ENCODE assay signal across 23 cellular contexts in genomic region chr20:15205719-15206118, GRCh38.
DNase-seq lines count a peak whose midpoint lies in the region; ATAC-seq, FAIRE-seq and TF ChIP-seq lines count a peak whose summit lies in the region.
"Had no signal": no experiment of that assay in that cellular context is flagged by ENCODE, and none has a peak within 500 bp of the region (broad histone marks: within the 10 kb centered on the region; RNA-seq: fewer than 3 reads in every experiment).

No MANE protein-coding gene starts in this region.

- no peaks in the 10 kb centered on the region for H4K20me1 ChIP-seq in keratinocyte (ENCODE audit: control insufficient read depth, extremely low read depth, insufficient read depth, low read length)
- H4K20me1 ChIP-seq: BLaER1 treated with 17β-estradiol and CSF1 and Interleukin-3, amounts not matched to agents 10 nM and 100 nM had no signal

- H3K9ac ChIP-seq in keratinocyte (ENCODE audit: control insufficient read depth, extremely low read depth, insufficient read depth, low read length), result no peak overlapping the region
- H3K9ac ChIP-seq: BLaER1 treated with 17β-estradiol and CSF1 and Interleukin-3, amounts not matched to agents 10 nM and 100 nM had no signal

- no peak overlapping the region for H3K27ac ChIP-seq in keratinocyte (ENCODE audit: control insufficient read depth, insufficient read depth, low read length)
- H3K27ac ChIP-seq: BLaER1 treated with 17β-estradiol and CSF1 and Interleukin-3, amounts not matched to agents 10 nM and 100 nM; HL-60; PC-9 had no signal

- H3K36me3 ChIP-seq in keratinocyte (ENCODE audit: control insufficient read depth in 2 of 2, extremely low read depth in 1 of 2, insufficient read depth in 2 of 2, low read length in 2 of 2), result no peaks in the 10 kb centered on the region
- H3K36me3 ChIP-seq: BLaER1 treated with 17β-estradiol and CSF1 and Interleukin-3, amounts not matched to agents 10 nM and 100 nM had no signal

- H3K9me3 Mint-ChIP-seq in type B pancreatic cell, result no peaks in the 10 kb centered on the region

- TF ChIP-seq CTCF in AG10803 (conservative IDR thresholded peaks at IDR 0.05; ENCODE audit: low read length), result no peak
- no peak for TF ChIP-seq CTCF in keratinocyte (optimal IDR thresholded peaks at IDR 0.05 in 1 of 3, IDR thresholded peaks at IDR 0.05 in 1 of 3, conservative IDR thresholded peaks at IDR 0.05 in 1 of 3; ENCODE audit: extremely low read depth in 1 of 3, insufficient read depth in 2 of 3, low read length in 3 of 3)
- TF ChIP-seq CTCF in type B pancreatic cell (conservative IDR thresholded peaks at IDR 0.05), result no peak

- H3K4me3 Mint-ChIP-seq in type B pancreatic cell, result no peak overlapping the region
- H3K4me3 Mint-ChIP-seq: CD8-positive, alpha-beta T cell had no signal

- H3K4me3 ChIP-seq in AG10803 (ENCODE audit: low read length) (no peak overlapping the region), keratinocyte (ENCODE audit: control insufficient read depth in 2 of 3, extremely low read depth in 1 of 3, insufficient read depth in 2 of 3, low read depth in 1 of 3, low read length in 3 of 3) (no peak overlapping the region)
- H3K4me3 ChIP-seq: BLaER1 treated with 17β-estradiol and CSF1 and Interleukin-3, amounts not matched to agents 10 nM and 100 nM; PC-9 had no signal

- no peaks in the 10 kb centered on the region for H3K36me3 Mint-ChIP-seq in type B pancreatic cell
- H3K36me3 Mint-ChIP-seq: CD8-positive, alpha-beta T cell had no signal

- ATAC-seq in SK-N-SH treated with all-trans-retinoic acid at 6 μM for 48 hours, result peak; percentile 63
- ATAC-seq: CD8-positive, alpha-beta T cell had no signal

- dilution Hi-C loops in keratinocyte (cut with MboI; ENCODE audit: extremely low pct_ligation_motif_present, low sequenced_read_pairs), result no loop called here

- no peaks in the 10 kb centered on the region for H3K4me1 ChIP-seq in keratinocyte (ENCODE audit: control insufficient read depth, extremely low read depth, insufficient read depth, low read length)
- H3K4me1 ChIP-seq: BLaER1 treated with 17β-estradiol and CSF1 and Interleukin-3, amounts not matched to agents 10 nM and 100 nM had no signal

- no peak overlapping the region for H2AFZ ChIP-seq in keratinocyte (ENCODE audit: control insufficient read depth, low read length)
- H2AFZ ChIP-seq: PC-9 had no signal

- no peaks in the 10 kb centered on the region for H3K79me2 ChIP-seq in keratinocyte (ENCODE audit: control insufficient read depth, insufficient read depth, low read length)

- no peak overlapping the region for H3K27ac Mint-ChIP-seq in type B pancreatic cell
- H3K27ac Mint-ChIP-seq: CD8-positive, alpha-beta T cell had no signal

- DNase-seq in AG10803 (ENCODE audit: low read depth) (peak; percentile 3), LHCN-M2 (ENCODE audit: low read depth) (peak; percentile 17), keratinocyte (ENCODE audit: low read depth, low spot score) (no peak), cortex of kidney (lab: John Stamatoyannopoulos, UW) (no peak), type B pancreatic cell (ENCODE audit: extremely low spot score, unreplicated experiment) (no peak), NCI-H1105 treated with DMSO at 0.1 percent for 48 hours (lab: John Stamatoyannopoulos, UW) (no peak)
- DNase-seq in activated CD4-positive, alpha-beta T cell treated with anti-CD3 and anti-CD28 coated beads for 4 hours, result no peak
- DNase-seq: Calu3; CD8-positive, alpha-beta T cell; DMS53; GF-D8; KBM-7; NCI-H1092 treated with DMSO at 0.1 percent for 48 hours; NCI-H1694 treated with DMSO at 0.1 percent for 48 hours; NCI-H510A; NCI-H748 treated with DMSO at 0.1 percent for 48 hours; PC-9; RPMI8226; SHP77 had no signal

- no peaks in the 10 kb centered on the region for H3K9me1 ChIP-seq in keratinocyte (ENCODE audit: control insufficient read depth, extremely low read depth, insufficient read depth, low read length)

- H3K27me3 Mint-ChIP-seq in type B pancreatic cell, result no peaks in the 10 kb centered on the region

- peak; percentile 58 for FAIRE-seq in keratinocyte (lab: Jason Lieb, UNC)
- FAIRE-seq: H54 had no signal

- H3K27me3 ChIP-seq in keratinocyte (ENCODE audit: control insufficient read depth, extremely low read depth, insufficient read depth, low read length), result no peaks in the 10 kb centered on the region
- H3K27me3 ChIP-seq: BLaER1 treated with 17β-estradiol and CSF1 and Interleukin-3, amounts not matched to agents 10 nM and 100 nM had no signal

- H3K4me2 ChIP-seq in keratinocyte (ENCODE audit: control insufficient read depth, extremely low read depth, insufficient read depth, low read depth, low read length), result no peak overlapping the region
- H3K4me2 ChIP-seq: BLaER1 treated with 17β-estradiol and CSF1 and Interleukin-3, amounts not matched to agents 10 nM and 100 nM; PC-9 had no signal

- H3K4me1 Mint-ChIP-seq in type B pancreatic cell (ENCODE audit: unreplicated experiment), result no peaks in the 10 kb centered on the region

- no peaks in the 10 kb centered on the region for H3K9me3 ChIP-seq in keratinocyte (ENCODE audit: control insufficient read depth, low read depth, low read length)

TF ChIP-seq in SK-N-SH treated with all-trans-retinoic acid at 6 μM for 48 hours, 23 proteins besides CTCF, POLR2A, EP300 and RAD21:
- no peak for TF ChIP-seq ZNF70 (CRISPR knock-in tag; IDR thresholded peaks at IDR 0.05)
- TF ChIP-seq TOX (CRISPR knock-in tag; IDR thresholded peaks at IDR 0.05; ENCODE audit: borderline replicate concordance), result no peak
- TF ChIP-seq ESRRG (CRISPR knock-in tag; IDR thresholded peaks at IDR 0.05), result no peak
- no peak for TF ChIP-seq TCF4 (CRISPR knock-in tag; IDR thresholded peaks at IDR 0.05; ENCODE audit: borderline replicate concordance)
- no peak for TF ChIP-seq ARNTL (CRISPR knock-in tag; IDR thresholded peaks at IDR 0.05; ENCODE audit: borderline replicate concordance, low read depth)
- no peak for TF ChIP-seq ZFP30 (CRISPR knock-in tag; IDR thresholded peaks at IDR 0.05)
- no peak for TF ChIP-seq RARB (CRISPR knock-in tag; IDR thresholded peaks at IDR 0.05)
- no peak for TF ChIP-seq ISL1 (CRISPR knock-in tag; IDR thresholded peaks at IDR 0.05)
- no peak for TF ChIP-seq ZNF565 (CRISPR knock-in tag; conservative IDR thresholded peaks at IDR 0.05; ENCODE audit: low read depth)
- no peak for TF ChIP-seq PPARA (CRISPR knock-in tag; IDR thresholded peaks at IDR 0.05; ENCODE audit: borderline replicate concordance)
- TF ChIP-seq, protein P1, sequence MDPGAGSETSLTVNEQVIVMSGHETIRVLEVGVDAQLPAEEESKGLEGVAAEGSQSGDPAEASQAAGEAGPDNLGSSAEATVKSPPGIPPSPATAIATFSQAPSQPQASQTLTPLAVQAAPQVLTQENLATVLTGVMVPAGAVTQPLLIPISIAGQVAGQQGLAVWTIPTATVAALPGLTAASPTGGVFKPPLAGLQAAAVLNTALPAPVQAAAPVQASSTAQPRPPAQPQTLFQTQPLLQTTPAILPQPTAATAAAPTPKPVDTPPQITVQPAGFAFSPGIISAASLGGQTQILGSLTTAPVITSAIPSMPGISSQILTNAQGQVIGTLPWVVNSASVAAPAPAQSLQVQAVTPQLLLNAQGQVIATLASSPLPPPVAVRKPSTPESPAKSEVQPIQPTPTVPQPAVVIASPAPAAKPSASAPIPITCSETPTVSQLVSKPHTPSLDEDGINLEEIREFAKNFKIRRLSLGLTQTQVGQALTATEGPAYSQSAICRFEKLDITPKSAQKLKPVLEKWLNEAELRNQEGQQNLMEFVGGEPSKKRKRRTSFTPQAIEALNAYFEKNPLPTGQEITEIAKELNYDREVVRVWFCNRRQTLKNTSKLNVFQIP (CRISPR knock-in tag; IDR thresholded peaks at IDR 0.05; ENCODE audit: borderline replicate concordance, low read depth), result no peak
- no peak for TF ChIP-seq ZC3H10 (CRISPR knock-in tag; IDR thresholded peaks at IDR 0.05)
- TF ChIP-seq, protein P2, sequence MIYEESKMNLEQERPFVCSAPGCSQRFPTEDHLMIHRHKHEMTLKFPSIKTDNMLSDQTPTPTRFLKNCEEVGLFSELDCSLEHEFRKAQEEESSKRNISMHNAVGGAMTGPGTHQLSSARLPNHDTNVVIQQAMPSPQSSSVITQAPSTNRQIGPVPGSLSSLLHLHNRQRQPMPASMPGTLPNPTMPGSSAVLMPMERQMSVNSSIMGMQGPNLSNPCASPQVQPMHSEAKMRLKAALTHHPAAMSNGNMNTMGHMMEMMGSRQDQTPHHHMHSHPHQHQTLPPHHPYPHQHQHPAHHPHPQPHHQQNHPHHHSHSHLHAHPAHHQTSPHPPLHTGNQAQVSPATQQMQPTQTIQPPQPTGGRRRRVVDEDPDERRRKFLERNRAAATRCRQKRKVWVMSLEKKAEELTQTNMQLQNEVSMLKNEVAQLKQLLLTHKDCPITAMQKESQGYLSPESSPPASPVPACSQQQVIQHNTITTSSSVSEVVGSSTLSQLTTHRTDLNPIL (CRISPR knock-in tag; IDR thresholded peaks at IDR 0.05; ENCODE audit: low read depth), result no peak
- TF ChIP-seq SNAI2 (CRISPR knock-in tag; IDR thresholded peaks at IDR 0.05), result no peak
- TF ChIP-seq BACH2 (CRISPR knock-in tag; IDR thresholded peaks at IDR 0.05; ENCODE audit: borderline replicate concordance), result no peak
- TF ChIP-seq, protein P3, sequence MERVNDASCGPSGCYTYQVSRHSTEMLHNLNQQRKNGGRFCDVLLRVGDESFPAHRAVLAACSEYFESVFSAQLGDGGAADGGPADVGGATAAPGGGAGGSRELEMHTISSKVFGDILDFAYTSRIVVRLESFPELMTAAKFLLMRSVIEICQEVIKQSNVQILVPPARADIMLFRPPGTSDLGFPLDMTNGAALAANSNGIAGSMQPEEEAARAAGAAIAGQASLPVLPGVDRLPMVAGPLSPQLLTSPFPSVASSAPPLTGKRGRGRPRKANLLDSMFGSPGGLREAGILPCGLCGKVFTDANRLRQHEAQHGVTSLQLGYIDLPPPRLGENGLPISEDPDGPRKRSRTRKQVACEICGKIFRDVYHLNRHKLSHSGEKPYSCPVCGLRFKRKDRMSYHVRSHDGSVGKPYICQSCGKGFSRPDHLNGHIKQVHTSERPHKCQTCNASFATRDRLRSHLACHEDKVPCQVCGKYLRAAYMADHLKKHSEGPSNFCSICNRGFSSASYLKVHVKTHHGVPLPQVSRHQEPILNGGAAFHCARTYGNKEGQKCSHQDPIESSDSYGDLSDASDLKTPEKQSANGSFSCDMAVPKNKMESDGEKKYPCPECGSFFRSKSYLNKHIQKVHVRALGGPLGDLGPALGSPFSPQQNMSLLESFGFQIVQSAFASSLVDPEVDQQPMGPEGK (CRISPR knock-in tag; IDR thresholded peaks at IDR 0.05; ENCODE audit: borderline replicate concordance), result no peak

Comparison
In these comparisons a context has a peak if more than half of its experiments do, and no peak if none do; other contexts are left out.
1. DNase-seq: peak in AG10803 (single experiment) and LHCN-M2 (single experiment); none in keratinocyte (single experiment), cortex of kidney (single experiment), activated CD4-positive, alpha-beta T cell treated with anti-CD3 and anti-CD28 coated beads for 4 hours (0 of 2), type B pancreatic cell (single experiment) and NCI-H1105 treated with DMSO at 0.1 percent for 48 hours (single experiment).